8 cellular contexts compared by ENCODE assay signal in genomic region chr16:88453217-88453531, GRCh38. TPM values are rescaled to one million over a fixed set of nuclear protein-coding genes. Genes with fewer than 3 reads are reported as not detected.
DNase-seq lines count a peak whose midpoint lies in the region; ATAC-seq and TF ChIP-seq lines count a peak whose summit lies in the region.

TSS of gene ZFPM1 (plus strand) at chr16:88453280. CDS start at chr16:88453639, 359 bp downstream.

- TF ChIP-seq CTCF in C4-2B (conservative IDR thresholded peaks at IDR 0.05) (no peak), chondrocyte (IDR thresholded peaks at IDR 0.05) (no peak), nephron (IDR thresholded peaks at IDR 0.05; ENCODE audit: unreplicated experiment in 3 of 3) (no peak)

- H3K9me3 Mint-ChIP-seq in chondrocyte (ENCODE audit: low read depth), result no peaks in the 10 kb centered on the region
- H3K9me3 Mint-ChIP-seq in nephron, result no peaks in the 10 kb centered on the region

- H3K27ac Mint-ChIP-seq in chondrocyte (ENCODE audit: unreplicated experiment) (no peak within 1 kb of the TSS), nephron (peak within 1 kb of the TSS in 2 of 3 experiments; percentile 24 to 41)

- H3K27me3 Mint-ChIP-seq in chondrocyte (ENCODE audit: low read depth) (no peaks in the 10 kb centered on the region), nephron (ENCODE audit: low read depth) (peaks cover 39% of the 10 kb centered on the region)

- ATAC-seq in HG02610 (IDR thresholded peaks at IDR 0.05; ENCODE audit: unreplicated experiment), result no peak

- H3K27ac ChIP-seq in C4-2B, result peak within 1 kb of the TSS; percentile 90

- H3K4me1 Mint-ChIP-seq in chondrocyte (ENCODE audit: low read depth) (peaks cover 14% of the 10 kb centered on the region), nephron (peaks cover 5% of the 10 kb centered on the region)

- DNase-seq in HT-29 (ENCODE audit: low spot score) (no peak), chondrocyte (ENCODE audit: low spot score) (no peak), NCI-H748 (lab: John Stamatoyannopoulos, UW; ENCODE audit: unreplicated experiment) (no peak), A172 (ENCODE audit: low spot score) (no peak), SKM-1 (lab: John Stamatoyannopoulos, UW; ENCODE audit: unreplicated experiment) (no peak)

- H3K4me3 Mint-ChIP-seq in chondrocyte (ENCODE audit: unreplicated experiment), result peak within 1 kb of the TSS; percentile 76
- H3K4me3 Mint-ChIP-seq in nephron, result peak within 1 kb of the TSS; percentile 82 to 85 (median 85)

- no peaks in the 10 kb centered on the region for H3K36me3 Mint-ChIP-seq in chondrocyte (ENCODE audit: low read depth)
- H3K36me3 Mint-ChIP-seq in nephron (ENCODE audit: low read depth), result no peaks in the 10 kb centered on the region

RNA-seq across cellular contexts. Expression of gene ZFPM1, which starts in this region (rescaled TPM):
- total RNA-seq in HT-29 (2014; rRNA removed; shearing (Covaris generic)), result 9.2 and 15.3 TPM in 2 replicates
- total RNA-seq in chondrocyte, result 4.4 to 7.6 TPM (median 7.0 TPM) in 3 replicates
- 0.95 and 1.4 TPM in 2 replicates for total RNA-seq in A172 (2014; rRNA removed; shearing (Covaris generic))
